In genomic region chrX:68045008-68045577, GRCh38 we compare ENCODE assay signal across 23 cellular contexts.
DNase-seq lines count a peak whose midpoint lies in the region; ATAC-seq and TF ChIP-seq lines count a peak whose summit lies in the region.
"Had no signal": no experiment of that assay in that cellular context is flagged by ENCODE, and none has a peak within 500 bp of the region (broad histone marks: within the 10 kb centered on the region; RNA-seq: fewer than 3 reads in every experiment).

No MANE protein-coding gene starts in this region.

- no peaks in the 10 kb centered on the region for H3K27me3 ChIP-seq in KMS-11 (ENCODE audit: insufficient read depth, low read depth)
- H3K27me3 ChIP-seq: gastroesophageal sphincter, SJSA1, upper lobe of right lung had no signal

- H3K4me3 ChIP-seq in KMS-11 (IDR thresholded peaks at IDR 0.05; ENCODE audit: insufficient read depth, low read depth, low read length) = no peak overlapping the region
- H3K4me3 ChIP-seq: gastroesophageal sphincter, SJSA1, upper lobe of right lung had no signal

- ATAC-seq in HG02798 (IDR thresholded peaks at IDR 0.05; ENCODE audit: poor library complexity, unreplicated experiment) (no peak), HG03139 (IDR thresholded peaks at IDR 0.05; ENCODE audit: unreplicated experiment) (no peak)
- ATAC-seq: activated CD4-positive, CD25-positive, alpha-beta regulatory T cell treated with anti-CD3 and anti-CD28 coated beads, Interleukin-2, amount 50 U/mL, for 24 hours; activated CD8-positive, alpha-beta T cell treated with anti-CD3 and anti-CD28 coated beads, Interleukin-2, amount 10 ng/mL, durations not matched to agents 7 days and 5 days; CD8-positive, alpha-beta T cell; gastroesophageal sphincter; natural killer cell; T-cell; upper lobe of right lung had no signal

- H3K36me3 ChIP-seq in KMS-11 (ENCODE audit: insufficient read depth) = no peaks in the 10 kb centered on the region
- H3K36me3 ChIP-seq: SJSA1, upper lobe of right lung had no signal

- peak overlapping the region; percentile 91 for H3K27ac ChIP-seq in KMS-11
- H3K27ac ChIP-seq: gastroesophageal sphincter, SJSA1, upper lobe of right lung had no signal

- no peak for TF ChIP-seq CTCF in KMS-11 (conservative IDR thresholded peaks at IDR 0.05; ENCODE audit: low read depth, low read length)

- H3K9ac ChIP-seq in KMS-11 = peak overlapping the region; percentile 33; the same call in 1 of the 2 replicates

- peak overlapping the region; percentile 76 for H3K4me2 ChIP-seq in KMS-11

- H4K20me1 ChIP-seq in KMS-11 (ENCODE audit: insufficient read depth) = no peaks in the 10 kb centered on the region

- peaks cover 68% of the 10 kb centered on the region for H3K4me1 ChIP-seq in KMS-11 (ENCODE audit: low read depth, poor library complexity, severe bottlenecking)
- H3K4me1 ChIP-seq: gastroesophageal sphincter, SJSA1, upper lobe of right lung had no signal

- H2AFZ ChIP-seq in KMS-11 (ENCODE audit: low read depth) = 0 out of 2 replicates have a peak overlapping the region, but pooled peaks have one; percentile 4

- no peaks in the 10 kb centered on the region for H3K79me2 ChIP-seq in KMS-11 (ENCODE audit: insufficient read depth, low read depth)

- peak; percentile 92 for DNase-seq in DMS79 treated with DMSO at 0.1 percent for 48 hours (lab: John Stamatoyannopoulos, UW)
- DNase-seq in NCI-H345 (lab: John Stamatoyannopoulos, UW) = peak; percentile 56
- DNase-seq in iris pigment epithelial cell (ENCODE audit: low read depth) = peak; percentile 8
- DNase-seq in pons (ENCODE audit: low spot score) = no peak
- DNase-seq in NCI-H1105 (lab: John Stamatoyannopoulos, UW) = no peak
- DNase-seq: activated CD8-positive, alpha-beta T cell treated with anti-CD3 and anti-CD28 coated beads, Interleukin-2, amount 10 ng/mL, durations not matched to agents 7 days and 5 days; activated gamma-delta T cell treated with Interleukin-2 at 50 U/mL for 16 hours; CD8-positive, alpha-beta T cell; hypothalamus; midbrain; natural killer cell; NCI-H1694; NCI-H526; small intestine; stimulated activated CD4-positive, alpha-beta T cell treated with anti-CD3 and anti-CD28 coated beads, Interleukin-1b, Interleukin-23, amount 100 ng/mL, for 48 hours; T-cell; upper lobe of right lung had no signal

Comparison
In these comparisons a context has a peak if more than half of its experiments do, and no peak if none do; other contexts are left out.
1. DNase-seq: peak in DMS79 treated with DMSO at 0.1 percent for 48 hours (single experiment), NCI-H345 (single experiment) and iris pigment epithelial cell (single experiment); none in pons (single experiment) and NCI-H1105 (single experiment).